Comparison of ENCODE assay signal across 14 cellular contexts in the genomic region with DNA sequence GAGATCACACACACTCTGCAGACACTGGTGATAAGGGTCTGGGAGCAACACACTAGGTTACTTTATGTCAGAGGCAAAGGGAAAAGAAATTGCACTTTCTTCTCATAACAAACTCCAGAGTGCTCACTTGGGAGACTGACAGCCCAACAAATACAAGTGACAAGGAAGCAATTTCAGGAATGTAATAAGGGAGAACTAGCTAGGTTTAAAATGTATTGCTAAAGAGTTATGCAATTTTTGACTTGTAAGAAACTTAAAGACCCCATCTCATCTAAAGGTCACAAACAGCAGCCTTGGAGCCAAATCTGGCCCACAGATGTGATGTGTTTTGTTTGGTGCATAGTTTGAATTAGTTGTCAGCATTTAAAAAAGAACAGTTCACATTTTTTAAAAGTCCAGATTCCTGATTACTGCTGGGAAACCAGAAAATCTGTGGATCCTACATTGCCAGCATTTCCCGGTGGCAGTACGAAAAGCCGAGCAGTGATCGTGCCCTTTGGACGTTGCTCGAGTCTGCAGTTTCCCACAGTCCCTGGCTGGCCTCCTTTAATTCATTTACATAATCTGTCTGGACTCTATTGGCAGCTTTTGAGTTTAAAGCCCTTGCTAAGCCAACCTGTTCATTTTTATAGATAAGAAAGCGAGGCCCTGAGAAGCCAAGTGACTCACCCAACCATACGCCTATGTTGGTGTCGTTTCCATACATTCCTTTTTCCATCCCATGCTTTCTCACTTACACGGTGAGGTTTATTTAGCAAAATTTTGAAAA. TPM values are rescaled to one million over a fixed set of nuclear protein-coding genes. Genes with fewer than 3 reads are reported as not detected.
DNase-seq lines count a peak whose midpoint lies in the region; ATAC-seq and TF ChIP-seq lines count a peak whose summit lies in the region.
"Had no signal": no experiment of that assay in that cellular context is flagged by ENCODE, and none has a peak within 500 bp of the region (broad histone marks: within the 10 kb centered on the region; RNA-seq: fewer than 3 reads in every experiment).

No MANE protein-coding gene starts in this region.

- H3K9me3 ChIP-seq in fibroblast of lung (ENCODE audit: control insufficient read depth, insufficient read depth, low read depth, low read length) (no peaks in the 10 kb centered on the region), MM.1S (replicated peaks; ENCODE audit: insufficient read depth, low read length) (no peaks in the 10 kb centered on the region)
- H3K9me3 ChIP-seq: vagina had no signal

- H3K9me2 ChIP-seq in MM.1S (replicated peaks; ENCODE audit: insufficient read depth, low read length) = no peaks in the 10 kb centered on the region

- H3K79me2 ChIP-seq in fibroblast of lung (ENCODE audit: control insufficient read depth, insufficient read depth, low read length) = no peaks in the 10 kb centered on the region
- no peaks in the 10 kb centered on the region for H3K79me2 ChIP-seq in MM.1S (ENCODE audit: low read length)

- H3K27ac ChIP-seq in fibroblast of lung (ENCODE audit: insufficient read depth, low read length) (peak overlapping the region; percentile 1), MM.1S (ENCODE audit: low read length) (no peak overlapping the region)
- H3K27ac ChIP-seq: vagina, VCaP had no signal

- TF ChIP-seq CTCF in fibroblast of lung (conservative IDR thresholded peaks at IDR 0.05 in 1 of 2, IDR thresholded peaks at IDR 0.05 in 1 of 2; ENCODE audit: low read depth in 1 of 2, low read length in 2 of 2) (no peak), MM.1S (IDR thresholded peaks at IDR 0.05; ENCODE audit: low read length) (no peak)

- ATAC-seq in GM18870 (IDR thresholded peaks at IDR 0.05; ENCODE audit: unreplicated experiment) (no peak), HG03439 (IDR thresholded peaks at IDR 0.05; ENCODE audit: unreplicated experiment) (no peak)
- ATAC-seq: natural killer cell had no signal

- DNase-seq in AG20443 (ENCODE audit: low spot score) = peak; percentile 47
- peak; percentile 32 for DNase-seq in NCI-H82 treated with DMSO at 0.1 percent for 48 hours (lab: John Stamatoyannopoulos, UW; ENCODE audit: unreplicated experiment)
- peak; percentile 42 to 76 for DNase-seq in fibroblast of lung (ENCODE audit: low read depth in 2 of 2)
- DNase-seq in mucosa of gallbladder (ENCODE audit: low spot score) = peak; percentile 65
- no peak for DNase-seq in MM.1S
- no peak for DNase-seq in NCI-H1105 (lab: John Stamatoyannopoulos, UW)
- DNase-seq: aorta, natural killer cell, NCI-H1105 treated with DMSO at 0.1 percent for 48 hours, SHP77 treated with DMSO at 0.1 percent for 48 hours had no signal

- H3F3A ChIP-seq in MM.1S (ENCODE audit: insufficient read depth, low read length) = no peaks in the 10 kb centered on the region

- no peak overlapping the region for H3K9ac ChIP-seq in fibroblast of lung (ENCODE audit: insufficient read depth, low read length)
- no peak overlapping the region for H3K9ac ChIP-seq in MM.1S (ENCODE audit: low read length)

- H3K27me3 ChIP-seq in fibroblast of lung (ENCODE audit: control insufficient read depth, insufficient read depth, low read length) (no peaks in the 10 kb centered on the region), MM.1S (replicated peaks; ENCODE audit: insufficient read depth, low read length) (no peaks in the 10 kb centered on the region)
- H3K27me3 ChIP-seq: vagina had no signal

- H2AFZ ChIP-seq in fibroblast of lung (ENCODE audit: low read length) (no peak overlapping the region), MM.1S (ENCODE audit: low read length) (no peak overlapping the region)

- peak overlapping the region; percentile 8 for H3K4me2 ChIP-seq in fibroblast of lung (ENCODE audit: extremely low read depth, insufficient read depth, low read length)
- no peak overlapping the region for H3K4me2 ChIP-seq in MM.1S (ENCODE audit: low read depth, low read length)

- H3K4me1 ChIP-seq in fibroblast of lung (ENCODE audit: control insufficient read depth, extremely low read depth, insufficient read depth, low read length) (no peaks in the 10 kb centered on the region), MM.1S (ENCODE audit: low read length) (peaks cover 3% of the 10 kb centered on the region)
- H3K4me1 ChIP-seq: vagina had no signal

- H3K36me3 ChIP-seq in fibroblast of lung (ENCODE audit: control insufficient read depth, insufficient read depth, low read length) (no peaks in the 10 kb centered on the region), MM.1S (replicated peaks; ENCODE audit: insufficient read depth, low read length) (no peaks in the 10 kb centered on the region)
- H3K36me3 ChIP-seq: vagina had no signal

- H3K4me3 ChIP-seq in fibroblast of lung (replicated peaks in 1 of 4; ENCODE audit: control extremely low read depth in 1 of 4, insufficient read depth in 1 of 4, low read depth in 3 of 4, low read length in 4 of 4) (no peak overlapping the region), MM.1S (ENCODE audit: low read length) (no peak overlapping the region)
- H3K4me3 ChIP-seq: vagina had no signal

- H4K20me1 ChIP-seq in fibroblast of lung (ENCODE audit: control insufficient read depth, extremely low read depth, insufficient read depth, low read length) = no peaks in the 10 kb centered on the region
- no peaks in the 10 kb centered on the region for H4K20me1 ChIP-seq in MM.1S (ENCODE audit: insufficient read depth, low read length)

RNA-seq across cellular contexts. Expression of a gene that starts 42.0 kb away (rescaled TPM):
- 3.6 and 4.3 TPM in 2 replicates for total RNA-seq in fibroblast of lung
- 4.5 and 8.9 TPM in 2 replicates for polyA plus RNA-seq in fibroblast of lung
- polyA plus RNA-seq in fibroblast of lung (2012) = 3.4 and 7.1 TPM in 2 replicates
- 7.5 and 12.1 TPM in 2 replicates for polyA minus RNA-seq in fibroblast of lung (ENCODE audit: low replicate concordance)
- 54.5 TPM for total RNA-seq in mucosa of gallbladder

Comparison
In these comparisons a context has a peak if more than half of its experiments do, and no peak if none do; other contexts are left out.
1. DNase-seq: peak in AG20443 (single experiment), NCI-H82 treated with DMSO at 0.1 percent for 48 hours (single experiment), fibroblast of lung (2 of 2) and mucosa of gallbladder (single experiment); none in MM.1S (single experiment) and NCI-H1105 (single experiment).
2. RNA of a gene that starts 42.0 kb away (total RNA-seq): 54.5 TPM in mucosa of gallbladder (single experiment); 3.6 to 4.3 TPM in fibroblast of lung; every median in the first group is over 10 times any median in the second.